In the genomic region with DNA sequence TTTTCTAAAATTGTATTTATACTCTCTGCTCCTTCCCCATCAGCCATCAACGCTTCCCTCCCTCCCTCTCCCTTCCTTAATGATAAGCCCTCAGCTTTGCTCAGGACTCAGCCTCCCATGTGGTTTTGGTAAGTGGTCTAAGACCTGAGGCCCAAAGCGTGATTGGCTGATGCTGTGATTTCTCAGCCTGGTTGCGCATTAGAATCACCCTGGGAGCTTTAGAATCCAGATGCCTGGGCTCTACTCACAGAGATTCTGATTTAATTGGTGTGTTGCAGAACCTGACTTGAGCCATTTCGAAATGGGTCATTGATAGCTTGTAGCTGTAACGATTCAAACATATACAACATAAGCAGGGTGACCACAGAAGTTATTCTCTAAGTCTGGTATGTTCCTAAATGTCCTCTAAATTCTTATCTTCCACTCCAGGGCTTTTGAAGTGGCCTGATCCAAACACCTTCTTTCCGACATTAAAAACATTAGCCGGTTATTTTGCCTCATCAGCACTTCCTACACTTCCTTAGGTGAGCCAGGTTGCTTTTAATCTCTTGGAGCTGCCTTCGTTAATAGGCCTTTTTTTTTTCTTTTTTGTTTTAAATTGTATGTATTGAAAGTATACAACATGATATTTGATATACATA, we compare ENCODE assay signal across 19 cellular contexts.
A peak's percentile ranks its signal among the peaks of the same experiment; 100 is the strongest.
DNase-seq lines count a peak whose midpoint lies in the region; ATAC-seq, FAIRE-seq and TF ChIP-seq lines count a peak whose summit lies in the region.
"Had no signal": no experiment of that assay in that cellular context is flagged by ENCODE, and none has a peak within 500 bp of the region (broad histone marks: within the 10 kb centered on the region; RNA-seq: fewer than 3 reads in every experiment).

No MANE protein-coding gene starts in this region.

- CTCF ChIA-PET in K562 (lab: Yijun Ruan, JAX; ENCODE audit: low intra/inter-chr PET ratio): no interaction called here

- H3K27ac Mint-ChIP-seq in GM23338: no peak overlapping the region

- TF ChIP-seq RAD21 in K562 (CRISPR knock-in tag; conservative IDR thresholded peaks at IDR 0.05 in 1 of 2, IDR thresholded peaks at IDR 0.05 in 1 of 2): no peak

- H3K27me3 Mint-ChIP-seq in GM23338 (ENCODE audit: insufficient read depth, low read depth, poor library complexity): no peaks in the 10 kb centered on the region
- H3K27me3 Mint-ChIP-seq: CD8-positive, alpha-beta memory T cell had no signal

- H3K9ac ChIP-seq in K562 (ENCODE audit: insufficient read depth in 1 of 2, low read depth in 2 of 2, low read length in 2 of 2) (no peak overlapping the region), stomach smooth muscle (ENCODE audit: low read length in 2 of 2) (no peak overlapping the region)
- H3K9ac ChIP-seq: BLaER1 had no signal

- H3F3A ChIP-seq in GM23338 (replicated peaks; ENCODE audit: low read depth): no peaks in the 10 kb centered on the region

- 73% methylated on average over 7 of the region's 8 CpGs for WGBS in K562 (ENCODE audit: insufficient coverage, low coverage, missing lambda C conversion rate)

- intact Hi-C loops in K562 (cut with micrococcal nuclease): no loop called here
- intact Hi-C loops in lower lobe of right lung (cut with DNase I): no loop called here

- no peak overlapping the region for H3K4me3 ChIP-seq in GM23338
- no peak overlapping the region for H3K4me3 ChIP-seq in K562
- no peak overlapping the region for H3K4me3 ChIP-seq in lower lobe of right lung
- no peak overlapping the region for H3K4me3 ChIP-seq in stomach smooth muscle (ENCODE audit: low read length in 2 of 2)
- H3K4me3 ChIP-seq: BLaER1, HAP-1, Peyer's patch had no signal

- H3K9me1 ChIP-seq in K562 (ENCODE audit: control insufficient read depth, insufficient read depth, low read length): no peaks in the 10 kb centered on the region

- FAIRE-seq in K562 (lab: Jason Lieb, UNC): no peak

- H3K36me3 Mint-ChIP-seq in GM23338 (ENCODE audit: low read depth): no peaks in the 10 kb centered on the region

- H4K20me1 ChIP-seq in GM23338 (replicated peaks; ENCODE audit: insufficient read depth) (0 out of 2 replicates have a peak, but pooled peaks cover 4% of the 10 kb centered on the region), K562 (replicated peaks; ENCODE audit: control insufficient read depth, insufficient read depth, low read length) (peaks cover 22% of the 10 kb centered on the region)

- no peaks in the 10 kb centered on the region for H3K9me2 ChIP-seq in GM23338 (ENCODE audit: insufficient read depth)

- DNase-seq in GM23338 (ENCODE audit: low spot score) (peak; percentile 69), K562 (ENCODE audit: extremely low read depth in 1 of 4, low spot score in 3 of 4) (no peak), lower lobe of right lung (no peak), OCI-M2 (lab: John Stamatoyannopoulos, UW; ENCODE audit: unreplicated experiment) (no peak)
- DNase-seq in stimulated activated naive CD4-positive, alpha-beta T cell (lab: John Stamatoyannopoulos, UW): no peak
- DNase-seq in activated CD4-positive, alpha-beta T cell treated with anti-CD3 and anti-CD28 coated beads for 1 hour: no peak
- DNase-seq: CD8-positive, alpha-beta memory T cell; EL; KBM-7; NCI-H1048; NCI-H146; NCI-H2107; NCI-H774; Peyer's patch; Right ventricle myocardium superior had no signal

- H3K79me2 ChIP-seq in GM23338 (replicated peaks; ENCODE audit: insufficient read depth) (peaks cover 43% of the 10 kb centered on the region), K562 (ENCODE audit: control insufficient read depth, insufficient read depth, low read length) (peaks cover 12% of the 10 kb centered on the region)

- H3K36me3 ChIP-seq in GM23338 (ENCODE audit: insufficient read depth) (no peaks in the 10 kb centered on the region), K562 (ENCODE audit: control insufficient read depth, insufficient read depth, low read length) (no peaks in the 10 kb centered on the region), lower lobe of right lung (no peaks in the 10 kb centered on the region), stomach smooth muscle (ENCODE audit: control insufficient read depth in 2 of 2, insufficient read depth in 2 of 2, low read length in 2 of 2) (no peaks in the 10 kb centered on the region)
- H3K36me3 ChIP-seq: HAP-1, Peyer's patch had no signal

- H3K4me1 Mint-ChIP-seq in GM23338: peaks cover 40% of the 10 kb centered on the region

- H3K4me2 ChIP-seq in GM23338 (no peak overlapping the region), K562 (ENCODE audit: insufficient read depth, low read length) (no peak overlapping the region)
- H3K4me2 ChIP-seq: BLaER1 had no signal

- in situ Hi-C loops in K562 (cut with MboI): no loop called here

- H3K27ac ChIP-seq in GM23338 (ENCODE audit: low read depth) (no peak overlapping the region), K562 (ENCODE audit: extremely low read depth, low read depth, low read length) (no peak overlapping the region), lower lobe of right lung (no peak overlapping the region), stomach smooth muscle (ENCODE audit: low read length) (peak overlapping the region; percentile 18)
- H3K27ac ChIP-seq: BLaER1 had no signal

- POLR2A ChIA-PET in K562 (lab: Yijun Ruan, JAX): no interaction called here

- H3K9me3 ChIP-seq in K562 (replicated peaks; ENCODE audit: control insufficient read depth, insufficient read depth, low read depth, low read length) (no peaks in the 10 kb centered on the region), lower lobe of right lung (no peaks in the 10 kb centered on the region), stomach smooth muscle (ENCODE audit: control insufficient read depth in 2 of 2, low read length in 2 of 2) (no peaks in the 10 kb centered on the region)
- H3K9me3 ChIP-seq: BLaER1, HAP-1, Peyer's patch had no signal

- TF ChIP-seq EP300 in K562 (IDR thresholded peaks at IDR 0.05; ENCODE audit: low read length): no peak

- H3K4me1 ChIP-seq in GM23338 (ENCODE audit: insufficient read depth) (peaks cover 10% of the 10 kb centered on the region; the same call in 1 of the 2 replicates), K562 (replicated peaks in 1 of 2; ENCODE audit: control insufficient read depth in 2 of 2, insufficient read depth in 2 of 2, low read length in 2 of 2) (0 out of 5 replicates have a peak, but pooled peaks cover 0 to 8% of the 10 kb centered on the region in 2 experiments), lower lobe of right lung (peaks cover 44% of the 10 kb centered on the region), stomach smooth muscle (ENCODE audit: control insufficient read depth, insufficient read depth, low read length) (peaks cover 28% of the 10 kb centered on the region)

- no peak overlapping the region for H2AFZ ChIP-seq in GM23338
- no peak overlapping the region for H2AFZ ChIP-seq in K562 (ENCODE audit: low read depth, low read length)

- ATAC-seq in GM23338: peak; percentile 58
- no peak for ATAC-seq in K562
- peak; percentile 35 to 66 for ATAC-seq in lower lobe of right lung
- ATAC-seq: SK-N-SH treated with all-trans-retinoic acid at 6 μM for 48 hours had no signal

- H3K27me3 ChIP-seq in GM23338 (ENCODE audit: insufficient read depth) (no peaks in the 10 kb centered on the region), K562 (ENCODE audit: control insufficient read depth in 2 of 2, insufficient read depth in 2 of 2, low read length in 2 of 2) (no peaks in the 10 kb centered on the region), lower lobe of right lung (ENCODE audit: low read depth) (no peaks in the 10 kb centered on the region), stomach smooth muscle (ENCODE audit: control insufficient read depth in 1 of 2, insufficient read depth in 2 of 2, low read length in 2 of 2) (no peaks in the 10 kb centered on the region)
- H3K27me3 ChIP-seq: BLaER1, Peyer's patch had no signal

- TF ChIP-seq POLR2A in K562 (conservative IDR thresholded peaks at IDR 0.05): no peak

- no peaks in the 10 kb centered on the region for H3K9me3 Mint-ChIP-seq in GM23338
- H3K9me3 Mint-ChIP-seq: CD8-positive, alpha-beta memory T cell had no signal

- H3K4me3 Mint-ChIP-seq in GM23338: no peak overlapping the region
- H3K4me3 Mint-ChIP-seq: CD8-positive, alpha-beta memory T cell had no signal

- no TSS peak for BruUV-seq in K562 (replicated peaks; lab: Mats Ljungman, UMichigan)

- TF ChIP-seq CTCF in GM23338 (conservative IDR thresholded peaks at IDR 0.05; ENCODE audit: low read depth in 2 of 2) (no peak), K562 (IDR thresholded peaks at IDR 0.05 in 2 of 3, conservative IDR thresholded peaks at IDR 0.05 in 1 of 3; ENCODE audit: insufficient read depth in 2 of 3, low read depth in 1 of 3, low read length in 3 of 3) (no peak), lower lobe of right lung (IDR thresholded peaks at IDR 0.05) (no peak)

TF ChIP-seq in GM23338, 12 proteins besides CTCF, POLR2A, EP300 and RAD21 (continues in another document):
- TF ChIP-seq JUNB (IDR thresholded peaks at IDR 0.05; ENCODE audit: unreplicated experiment) (no peak), CREB1 (CRISPR knock-in tag; IDR thresholded peaks at IDR 0.05; ENCODE audit: low read depth) (no peak), ZNF114 (CRISPR knock-in tag; IDR thresholded peaks at IDR 0.05) (no peak), ZNF331 (CRISPR knock-in tag; IDR thresholded peaks at IDR 0.05; ENCODE audit: low read depth) (no peak)
- TF ChIP-seq, protein P1, sequence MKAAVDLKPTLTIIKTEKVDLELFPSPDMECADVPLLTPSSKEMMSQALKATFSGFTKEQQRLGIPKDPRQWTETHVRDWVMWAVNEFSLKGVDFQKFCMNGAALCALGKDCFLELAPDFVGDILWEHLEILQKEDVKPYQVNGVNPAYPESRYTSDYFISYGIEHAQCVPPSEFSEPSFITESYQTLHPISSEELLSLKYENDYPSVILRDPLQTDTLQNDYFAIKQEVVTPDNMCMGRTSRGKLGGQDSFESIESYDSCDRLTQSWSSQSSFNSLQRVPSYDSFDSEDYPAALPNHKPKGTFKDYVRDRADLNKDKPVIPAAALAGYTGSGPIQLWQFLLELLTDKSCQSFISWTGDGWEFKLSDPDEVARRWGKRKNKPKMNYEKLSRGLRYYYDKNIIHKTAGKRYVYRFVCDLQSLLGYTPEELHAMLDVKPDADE (IDR thresholded peaks at IDR 0.05): no peak

TF ChIP-seq in K562, 482 proteins besides CTCF, POLR2A, EP300 and RAD21 (continues in another document):
- TF ChIP-seq C11orf30 (IDR thresholded peaks at IDR 0.05; ENCODE audit: low read depth): peak; percentile 73; the same call in 1 of the 2 replicates
- peak; percentile 69 for TF ChIP-seq MAFF (IDR thresholded peaks at IDR 0.05; ENCODE audit: low read length)
- TF ChIP-seq MAFK (IDR thresholded peaks at IDR 0.05; ENCODE audit: low read length): peak; percentile 84
- peak; percentile 65 for TF ChIP-seq MAFG (tag; conservative IDR thresholded peaks at IDR 0.05)
